ENCODE assay signal across 8 cellular contexts in genomic region chr18:59358611-59359575, GRCh38.
A peak's percentile ranks its signal among the peaks of the same experiment; 100 is the strongest.
DNase-seq lines count a peak whose midpoint lies in the region; ATAC-seq and TF ChIP-seq lines count a peak whose summit lies in the region.

Gene LMAN1, minus strand, starts transcription at chr18:59359265. Its CDS starts 21 bp downstream, at chr18:59359244.

- TF ChIP-seq POLR2A in GM19099 (IDR thresholded peaks at IDR 0.05; ENCODE audit: extremely low read depth, insufficient read length, low read depth): peak; percentile 90

- H3K4me1 Mint-ChIP-seq in central memory CD8-positive, alpha-beta T cell: peaks cover 23% of the 10 kb centered on the region

- ATAC-seq in HG03378 (IDR thresholded peaks at IDR 0.05; ENCODE audit: unreplicated experiment): peak; percentile 75
- peak; percentile 85 for ATAC-seq in activated CD4-positive, CD25-positive, alpha-beta regulatory T cell treated with anti-CD3 and anti-CD28 coated beads, Interleukin-2, amount 50 U/mL, for 24 hours
- peak; percentile 80 for ATAC-seq in central memory CD8-positive, alpha-beta T cell (replicated peaks; ENCODE audit: extremely low read depth, poor library complexity, severe bottlenecking)

- DNase-seq in AML-193 (lab: John Stamatoyannopoulos, UW) (peak; percentile 58 to 77), NCI-H446 treated with DMSO at 0.1 percent for 48 hours (lab: John Stamatoyannopoulos, UW) (peak; percentile 78), iris pigment epithelial cell (ENCODE audit: low read depth) (peak; percentile 94)
- DNase-seq in central memory CD8-positive, alpha-beta T cell (ENCODE audit: low spot score in 2 of 2): peak; percentile 67 to 77
- peak; percentile 89 to 92 for DNase-seq in stimulated activated CD4-positive, alpha-beta T cell treated with anti-CD3 and anti-CD28 coated beads, Interleukin-12 subunit alpha, Interleukin-12 subunit beta, amount 100 ng/mL, for 24 hours (ENCODE audit: low read depth in 2 of 2)

- H3K27me3 Mint-ChIP-seq in central memory CD8-positive, alpha-beta T cell: no peaks in the 10 kb centered on the region

- H3K9me3 Mint-ChIP-seq in central memory CD8-positive, alpha-beta T cell: no peaks in the 10 kb centered on the region

- peaks cover 4% of the 10 kb centered on the region for H3K36me3 Mint-ChIP-seq in central memory CD8-positive, alpha-beta T cell (ENCODE audit: insufficient read depth)

- peak within 1 kb of the TSS; percentile 88 for H3K27ac Mint-ChIP-seq in central memory CD8-positive, alpha-beta T cell (ENCODE audit: low read depth)

- peak within 1 kb of the TSS; percentile 85 for H3K4me3 Mint-ChIP-seq in central memory CD8-positive, alpha-beta T cell

Comparison
In these comparisons a context has a peak if more than half of its experiments do, and no peak if none do; other contexts are left out.
1. Peak in every context shown above with its lines: DNase-seq and ATAC-seq.